Comparison of ENCODE assay signal across 1 cellular context in genomic region chrX:78111140-78111931, GRCh38.
TF ChIP-seq lines count a peak whose summit lies in the region.

No MANE protein-coding gene starts in this region.

TF ChIP-seq in K562, 482 proteins besides CTCF, POLR2A, EP300 and RAD21:
- TF ChIP-seq IRF1 (CRISPR knock-in tag; IDR thresholded peaks at IDR 0.05; ENCODE audit: borderline replicate concordance), result no peak
- TF ChIP-seq CEBPB (tag; IDR thresholded peaks at IDR 0.05), result 0 out of 2 replicates have a peak, but pooled peaks have one; percentile 16
